In the genomic region with DNA sequence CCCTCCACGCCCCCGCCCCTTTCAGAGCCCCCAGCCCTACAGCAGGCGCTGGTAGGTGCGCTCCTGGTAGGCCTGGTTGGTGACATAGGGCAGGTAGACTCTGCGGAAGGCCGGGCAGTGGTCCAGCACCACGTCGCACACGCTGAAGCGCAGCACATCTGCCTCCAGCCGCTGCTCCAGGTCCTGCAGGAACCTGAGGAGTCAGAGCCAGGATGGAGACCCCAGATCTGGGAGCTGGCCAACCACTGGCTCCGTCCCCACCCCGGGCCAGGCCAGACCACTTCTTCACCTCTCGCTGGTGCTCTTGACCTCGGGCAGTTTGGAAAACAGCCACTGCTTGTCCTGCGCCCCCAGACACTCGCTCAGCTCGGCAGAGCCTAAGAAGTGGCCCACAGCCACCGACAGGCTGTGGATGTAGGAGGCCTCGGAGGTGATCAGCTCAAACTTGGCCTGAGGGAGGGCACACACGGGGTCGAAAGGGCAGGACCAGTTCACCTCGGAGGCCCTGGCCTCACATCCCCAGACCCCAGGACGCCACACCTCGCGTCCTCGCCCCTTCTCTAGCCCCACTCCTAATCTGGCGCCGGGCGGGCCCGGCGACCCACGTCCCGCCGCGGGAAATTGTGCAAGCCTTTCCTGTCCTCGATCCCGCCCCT, we compare ENCODE assay signal across 8 cellular contexts. TPM values are rescaled to one million over a fixed set of nuclear protein-coding genes. Genes with fewer than 3 reads are reported as not detected.
DNase-seq lines count a peak whose midpoint lies in the region; ATAC-seq, FAIRE-seq and TF ChIP-seq lines count a peak whose summit lies in the region.

No MANE protein-coding gene starts in this region.

- H3K27me3 Mint-ChIP-seq in naive B cell, result peaks cover 0 to under 1% (median 0%) of the 10 kb centered on the region in 3 donors

- H3K4me3 Mint-ChIP-seq in naive B cell, result peak overlapping the region; percentile 91 to 98 (median 95)

- TF ChIP-seq CTCF in GM12865 (IDR thresholded peaks at IDR 0.05; ENCODE audit: insufficient read depth, low read depth, low read length, missing control alignments) (no peak), choroid plexus epithelial cell (conservative IDR thresholded peaks at IDR 0.05; ENCODE audit: low read depth, low read length) (no peak)

- H3K4me1 Mint-ChIP-seq in naive B cell, result peaks cover 5 to 23% (median 5%) of the 10 kb centered on the region in 3 donors

- TF ChIP-seq POLR2A in GM12892 (IDR thresholded peaks at IDR 0.05; ENCODE audit: low read depth, low read length), result no peak

- H3K9me3 ChIP-seq in HUES48 (ENCODE audit: control insufficient read depth, insufficient read depth, low read length), result no peaks in the 10 kb centered on the region

- H3K36me3 Mint-ChIP-seq in naive B cell, result peaks cover 0 to 12% of the 10 kb centered on the region in 2 donors

- H3K4me1 ChIP-seq in HUES48 (ENCODE audit: control insufficient read depth, insufficient read depth, low read length), result peaks cover 17% of the 10 kb centered on the region; the same call in 1 of the 2 replicates

- H3K27ac Mint-ChIP-seq in naive B cell, result peak overlapping the region in 5 of 6 donors; percentile 78 to 96 (median 92)

- H3K36me3 ChIP-seq in HUES48 (ENCODE audit: control insufficient read depth, insufficient read depth, low read length), result peaks cover 34% of the 10 kb centered on the region

- ATAC-seq in naive B cell (ENCODE audit: low read depth in 2 of 2) (peak; percentile 2 to 3), HG03469 (IDR thresholded peaks at IDR 0.05; ENCODE audit: unreplicated experiment) (no peak), HG02678 (IDR thresholded peaks at IDR 0.05; ENCODE audit: unreplicated experiment) (no peak)

- H3K9me3 Mint-ChIP-seq in naive B cell, result no peaks in the 10 kb centered on the region

- no peaks in the 10 kb centered on the region for H3K27me3 ChIP-seq in HUES48 (ENCODE audit: control insufficient read depth, insufficient read depth, low read length)

- no peak overlapping the region for H3K9ac ChIP-seq in HUES48 (ENCODE audit: low read depth, low read length)

- DNase-seq in GM12865 (ENCODE audit: low read depth) (no peak), choroid plexus epithelial cell (ENCODE audit: low read depth) (no peak), naive B cell (no peak), NCI-H510A (lab: John Stamatoyannopoulos, UW) (no peak), GM12892 (ENCODE audit: insufficient read length) (no peak)

- no peak overlapping the region for H3K27ac ChIP-seq in HUES48 (ENCODE audit: low read depth, low read length)

- no peak for FAIRE-seq in GM12892 (lab: Jason Lieb, UNC)

- H3K4me3 ChIP-seq in GM12865 (ENCODE audit: low read depth, low read length) (peak overlapping the region; percentile 24), HUES48 (ENCODE audit: low read depth, low read length) (peak overlapping the region; percentile 59), choroid plexus epithelial cell (ENCODE audit: low read depth, low read length) (peak overlapping the region; percentile 64)

RNA-seq across cellular contexts. Expression of gene ARHGEF19, which starts 6.4 kb away (rescaled TPM):
- 10 to 100 TPM in 2 of 6 donors, 1 to 10 TPM in 4; 7.0 to 10.8 (median 8.1) TPM for polyA plus RNA-seq in naive B cell (ENCODE audit: low read depth in 6 of 6)
- polyA plus RNA-seq in GM12892 (2012; ENCODE audit: missing spikeins), result 0.93 TPM

RNA-seq across cellular contexts. Expression of gene CPLANE2, which starts 31.0 kb away (rescaled TPM):
- 1 to 10 TPM; 2.3 to 6.3 (median 3.7) TPM for polyA plus RNA-seq in naive B cell (ENCODE audit: low read depth in 6 of 6)
- 1.1 TPM for polyA plus RNA-seq in GM12892 (2012; ENCODE audit: missing spikeins)

RNA-seq across cellular contexts. Expression of gene EPHA2, which starts 50.1 kb away (rescaled TPM):
- polyA plus RNA-seq in naive B cell (ENCODE audit: low read depth in 6 of 6), result not detected
- not detected for polyA plus RNA-seq in GM12892 (2012; ENCODE audit: missing spikeins)

Comparison
In these comparisons a context has a peak if more than half of its experiments do, and no peak if none do; other contexts are left out.
1. ATAC-seq: peak in naive B cell (2 of 2); none in HG03469 (single experiment) and HG02678 (single experiment).
2. Peak in every context shown above with its lines, with median percentiles within 50 percentile points of each other: H3K4me3 ChIP-seq.